1 cellular context compared by ENCODE assay signal in genomic region chr11:13595166-13595565, GRCh38.
TF ChIP-seq lines count a peak whose summit lies in the region.

No MANE protein-coding gene starts in this region.

TF ChIP-seq in IMR-90, 13 proteins besides CTCF, POLR2A, EP300 and RAD21 (continued from another document):
- TF ChIP-seq FOS (IDR thresholded peaks at IDR 0.05; ENCODE audit: low read depth, low read length) (no peak), CHD1 (IDR thresholded peaks at IDR 0.05; ENCODE audit: low read depth, low read length) (no peak), USF2 (IDR thresholded peaks at IDR 0.05; ENCODE audit: low read depth, low read length) (no peak), NFE2L2 (IDR thresholded peaks at IDR 0.05; ENCODE audit: low read depth, low read length) (no peak), SMC3 (IDR thresholded peaks at IDR 0.05; ENCODE audit: low read depth, low read length) (no peak), MAFK (IDR thresholded peaks at IDR 0.05; ENCODE audit: low read depth, low read length) (no peak), RCOR1 (IDR thresholded peaks at IDR 0.05; ENCODE audit: insufficient replicate concordance, low read length) (no peak), MXI1 (IDR thresholded peaks at IDR 0.05; ENCODE audit: borderline replicate concordance, low read depth, low read length) (no peak)
